Comparison of ENCODE assay signal across 8 cellular contexts in the genomic region with DNA sequence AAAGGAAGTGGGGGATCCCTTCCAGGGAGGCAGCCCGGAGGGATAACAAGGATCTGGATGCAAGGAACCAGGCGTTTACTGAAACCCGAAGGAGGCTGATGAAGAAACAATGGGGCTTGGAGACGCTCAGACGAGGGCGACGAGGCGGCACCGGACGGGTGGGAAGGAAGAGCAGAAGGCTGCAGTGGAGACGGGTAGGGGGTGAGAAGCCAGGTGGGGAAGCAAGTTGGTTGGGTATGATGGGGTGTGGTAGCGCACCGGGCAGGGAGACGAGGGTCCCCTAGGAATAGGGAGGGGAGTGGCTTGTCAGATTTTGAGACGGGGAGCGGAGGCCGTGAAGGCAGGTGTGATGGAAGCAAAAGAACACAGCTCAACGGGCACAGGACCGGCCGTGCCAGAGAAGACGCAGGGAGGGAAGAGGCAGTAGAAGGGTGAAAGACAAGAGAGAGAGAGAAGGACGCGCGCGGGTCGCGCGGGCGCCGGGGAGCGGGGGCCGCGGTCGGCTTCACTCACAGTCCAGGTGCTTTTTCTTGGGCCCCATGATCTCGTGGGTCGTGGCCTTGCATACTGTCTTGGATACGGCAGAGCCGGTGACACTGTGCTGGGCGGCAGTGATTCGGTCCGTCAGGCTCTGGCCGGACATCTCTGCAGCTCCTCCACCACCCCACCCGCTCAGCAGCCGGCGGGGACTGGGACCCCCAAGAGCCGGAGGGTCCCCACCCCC. TPM values are rescaled to one million over a fixed set of nuclear protein-coding genes. Genes with fewer than 3 reads are reported as not detected.
A peak's percentile ranks its signal among the peaks of the same experiment; 100 is the strongest.
DNase-seq lines count a peak whose midpoint lies in the region; ATAC-seq and TF ChIP-seq lines count a peak whose summit lies in the region.

No MANE protein-coding gene starts in this region.

- H3K4me3 ChIP-seq in muscle layer of duodenum (ENCODE audit: low read depth in 1 of 2, low read length in 2 of 2), result peak overlapping the region; percentile 88 to 98
- H3K4me3 ChIP-seq in suprapubic skin, result peak overlapping the region; percentile 100

- no peak for TF ChIP-seq CTCF in suprapubic skin (IDR thresholded peaks at IDR 0.05)

- H3K4me1 ChIP-seq in muscle layer of duodenum (ENCODE audit: control insufficient read depth in 1 of 2, insufficient read depth in 2 of 2, low read length in 2 of 2) (peaks cover 11 to 18% of the 10 kb centered on the region in 2 donors), suprapubic skin (peaks cover 46% of the 10 kb centered on the region)

- TF ChIP-seq EP300 in suprapubic skin (IDR thresholded peaks at IDR 0.05), result no peak

- DNase-seq in NCI-H1436 (lab: John Stamatoyannopoulos, UW) (peak; percentile 75), NCI-H1436 treated with DMSO at 0.1 percent for 48 hours (lab: John Stamatoyannopoulos, UW) (no peak), NCI-H2171 (lab: John Stamatoyannopoulos, UW) (peak; percentile 100), activated T-cell treated with anti-CD3 and anti-CD28 coated beads for 48 hours (ENCODE audit: low read depth) (peak; percentile 34), erythroblast (lab: John Stamatoyannopoulos, UW) (peak; percentile 70 to 77), suprapubic skin (ENCODE audit: low spot score in 2 of 2) (peak; percentile 69 to 82)

- peaks cover 0 to 13% of the 10 kb centered on the region in 2 donors for H3K36me3 ChIP-seq in muscle layer of duodenum (ENCODE audit: control insufficient read depth in 1 of 2, insufficient read depth in 2 of 2, low read length in 2 of 2)
- H3K36me3 ChIP-seq in suprapubic skin, result no peaks in the 10 kb centered on the region

- H3K9me3 ChIP-seq in muscle layer of duodenum (ENCODE audit: control insufficient read depth in 1 of 2, low read length in 2 of 2), result no peaks in the 10 kb centered on the region
- no peaks in the 10 kb centered on the region for H3K9me3 ChIP-seq in suprapubic skin

- H3K27ac ChIP-seq in muscle layer of duodenum (ENCODE audit: low read length) (peak overlapping the region; percentile 99), suprapubic skin (peak overlapping the region; percentile 99)

- no peak for TF ChIP-seq POLR2A in erythroblast (IDR thresholded peaks at IDR 0.05; ENCODE audit: low read length)
- TF ChIP-seq POLR2A in suprapubic skin (IDR thresholded peaks at IDR 0.05), result no peak

- ATAC-seq in HG02623 (IDR thresholded peaks at IDR 0.05; ENCODE audit: unreplicated experiment), result peak; percentile 3

- H3K27me3 ChIP-seq in muscle layer of duodenum (ENCODE audit: low read depth, low read length), result no peaks in the 10 kb centered on the region
- no peaks in the 10 kb centered on the region for H3K27me3 ChIP-seq in suprapubic skin

- WGBS in suprapubic skin, result under 1% methylated on average over 42 of the region's 46 CpGs

RNA-seq across cellular contexts. Expression of gene PICALM, which starts 0.6 kb away (rescaled TPM):
- total RNA-seq in suprapubic skin, result 100 to 1,000 TPM; 164 to 386 (median 189) TPM
